ENCODE assay signal across 8 cellular contexts in genomic region chr16:3718019-3718391, GRCh38. TPM values are rescaled to one million over a fixed set of nuclear protein-coding genes. Genes with fewer than 3 reads are reported as not detected.
A peak's percentile ranks its signal among the peaks of the same experiment; 100 is the strongest.
DNase-seq lines count a peak whose midpoint lies in the region; ATAC-seq and TF ChIP-seq lines count a peak whose summit lies in the region.

No MANE protein-coding gene starts in this region.

- H3K27me3 ChIP-seq in Caco-2 (replicated peaks; ENCODE audit: control insufficient read depth, insufficient read depth, low read length) (no peaks in the 10 kb centered on the region), Panc1 (ENCODE audit: control insufficient read depth, insufficient read depth, low read length) (no peaks in the 10 kb centered on the region), ovary (no peaks in the 10 kb centered on the region)

- 21 to 28% (median 23%) methylated on average over 5 of the region's 5 CpGs for WGBS in ovary, 3 donors

- peaks cover 26% of the 10 kb centered on the region for H3K36me3 Mint-ChIP-seq in Caco-2 (ENCODE audit: insufficient read depth, unreplicated experiment)
- peaks cover 3% of the 10 kb centered on the region for H3K36me3 Mint-ChIP-seq in endothelial cell (ENCODE audit: low read depth, unreplicated experiment)

- peak overlapping the region; percentile 93 for H3K27ac ChIP-seq in Panc1 (ENCODE audit: low read length)
- peak overlapping the region; percentile 55 to 86 for H3K27ac ChIP-seq in ovary

- H3K4me3 Mint-ChIP-seq in Caco-2 (ENCODE audit: unreplicated experiment): peak overlapping the region; percentile 79
- H3K4me3 Mint-ChIP-seq in endothelial cell (ENCODE audit: unreplicated experiment): peak overlapping the region; percentile 88

- H3K36me3 ChIP-seq in Caco-2 (ENCODE audit: control insufficient read depth, insufficient read depth, low read length): no peaks in the 10 kb centered on the region
- H3K36me3 ChIP-seq in Panc1 (ENCODE audit: control insufficient read depth, insufficient read depth, low read length): no peaks in the 10 kb centered on the region; the same call in 1 of the 2 replicates
- H3K36me3 ChIP-seq in ovary: no peaks in the 10 kb centered on the region
- H3K36me3 ChIP-seq in mucosa of descending colon (ENCODE audit: low read depth): no peaks in the 10 kb centered on the region

- CTCF ChIA-PET in Caco-2 (lab: Charles Lee): interaction anchor here (0.6 kb wide), 1 partner anchor 14 kb away, joined by 3 read pairs; no protein-coding TSS in a partner anchor
- CTCF ChIA-PET in Panc1 (lab: Charles Lee): no interaction called here

- TF ChIP-seq CTCF in Caco-2 (IDR thresholded peaks at IDR 0.05; ENCODE audit: insufficient read depth in 1 of 2, low read depth in 1 of 2, low read length in 1 of 2, severe bottlenecking in 1 of 2, unreplicated experiment in 1 of 2) (no peak), Panc1 (IDR thresholded peaks at IDR 0.05) (no peak), endothelial cell (IDR thresholded peaks at IDR 0.05; ENCODE audit: unreplicated experiment) (no peak), ovary (IDR thresholded peaks at IDR 0.05) (no peak), mucosa of descending colon (IDR thresholded peaks at IDR 0.05) (no peak)

- no peaks in the 10 kb centered on the region for H3K9me3 Mint-ChIP-seq in Caco-2 (ENCODE audit: unreplicated experiment)
- H3K9me3 Mint-ChIP-seq in endothelial cell (ENCODE audit: unreplicated experiment): no peaks in the 10 kb centered on the region

- in situ Hi-C loops in Panc1 (cut with HindIII; ENCODE audit: low pct_unique_long_range_greater_than_20kb, low sequenced_read_pairs): no loop called here

- no peak for TF ChIP-seq POLR2A in ovary (IDR thresholded peaks at IDR 0.05)

- no peak for TF ChIP-seq EP300 in ovary (IDR thresholded peaks at IDR 0.05)

- H3K27ac Mint-ChIP-seq in Caco-2 (ENCODE audit: unreplicated experiment) (peak overlapping the region; percentile 76), endothelial cell (ENCODE audit: unreplicated experiment) (peak overlapping the region; percentile 70)

- H3K4me3 ChIP-seq in Caco-2 (ENCODE audit: low read depth, low read length) (peak overlapping the region; percentile 98), Panc1 (ENCODE audit: low read depth in 2 of 2, low read length in 2 of 2) (peak overlapping the region; percentile 89 to 96), ovary (peak overlapping the region; percentile 58), mucosa of descending colon (no peak overlapping the region)

- no peak for DNase-seq in Caco-2
- no peak for DNase-seq in Panc1 (ENCODE audit: low read depth, low spot score)
- no peak for DNase-seq in endothelial cell (ENCODE audit: low spot score)
- no peak for DNase-seq in ovary
- no peak for DNase-seq in iPS-NIHi11 (ENCODE audit: low spot score)
- DNase-seq in mucosa of descending colon: no peak
- DNase-seq in GF-D8 (lab: John Stamatoyannopoulos, UW): no peak
- DNase-seq in SKM-1 treated with dmso at 0.1 percent for 144 hours (lab: John Stamatoyannopoulos, UW; ENCODE audit: unreplicated experiment): no peak

- H3K27me3 Mint-ChIP-seq in Caco-2 (ENCODE audit: insufficient read depth, unreplicated experiment): no peaks in the 10 kb centered on the region
- H3K27me3 Mint-ChIP-seq in endothelial cell (ENCODE audit: unreplicated experiment): peaks cover 7% of the 10 kb centered on the region

- H3K4me1 ChIP-seq in Caco-2 (peaks cover 9% of the 10 kb centered on the region; the same call in 1 of the 2 replicates), Panc1 (ENCODE audit: control insufficient read depth, insufficient read depth, low read length) (peaks cover 4% of the 10 kb centered on the region), ovary (ENCODE audit: insufficient read depth) (peaks cover 5% of the 10 kb centered on the region), mucosa of descending colon (ENCODE audit: low read depth) (peaks cover 9% of the 10 kb centered on the region)

- H3K9me3 ChIP-seq in Caco-2: no peaks in the 10 kb centered on the region
- H3K9me3 ChIP-seq in Panc1 (ENCODE audit: control insufficient read depth, insufficient read depth, low read depth, low read length): no peaks in the 10 kb centered on the region
- no peaks in the 10 kb centered on the region for H3K9me3 ChIP-seq in ovary
- H3K9me3 ChIP-seq in mucosa of descending colon: no peaks in the 10 kb centered on the region

- intact Hi-C loops in Caco-2 (cut with micrococcal nuclease; ENCODE audit: unreplicated experiment) (no loop called here), Panc1 (cut with micrococcal nuclease; ENCODE audit: unreplicated experiment) (no loop called here), ovary (cut with DNase I) (no loop called here), mucosa of descending colon (cut with DNase I, micrococcal nuclease) (no loop called here)

- H3K4me1 Mint-ChIP-seq in Caco-2 (ENCODE audit: low read depth, unreplicated experiment) (peaks cover 19% of the 10 kb centered on the region), endothelial cell (ENCODE audit: unreplicated experiment) (peaks cover 22% of the 10 kb centered on the region)

- POLR2A ChIA-PET in Caco-2 (lab: Charles Lee) (interaction anchor here (0.6 kb wide), 1 partner anchor 280 kb away, joined by 9 read pairs; no protein-coding TSS in a partner anchor), Panc1 (lab: Charles Lee) (interaction anchor here (0.6 kb wide), 1 partner anchor 13 kb away, joined by 4 read pairs; no protein-coding TSS in a partner anchor)

- BruUV-seq in Caco-2 (replicated peaks; lab: Mats Ljungman, UMichigan) (TSS peak; percentile 92), Panc1 (replicated peaks; lab: Mats Ljungman, UMichigan) (TSS peak; percentile 98)

- ATAC-seq in Panc1 (no peak), mucosa of descending colon (no peak)

RNA-seq across cellular contexts. Expression of gene TRAP1, which starts 0.7 kb away (rescaled TPM):
- 173 and 199 TPM in 2 replicates for total RNA-seq in Caco-2 (2022)
- 137 TPM for total RNA-seq in Panc1 (2021; ENCODE audit: unreplicated experiment)
- polyA plus RNA-seq in Panc1 (2012; ENCODE audit: insufficient read length): 161 TPM
- 104 TPM for total RNA-seq in endothelial cell (ENCODE audit: unreplicated experiment)
- total RNA-seq in ovary: 100 to 1,000 TPM in 2 of 7 donors, 10 to 100 TPM in 5; 67.3 to 102 (median 87.1) TPM
- polyA plus RNA-seq in ovary: 10 to 100 TPM; 56.3 to 61.0 TPM
- total RNA-seq in mucosa of descending colon: 10 to 100 TPM; 56.9 to 94.5 (median 69.1) TPM
